ENCODE assay signal across 13 cellular contexts in genomic region chr10:28054211-28054888, GRCh38. TPM values are rescaled to one million over a fixed set of nuclear protein-coding genes. Genes with fewer than 3 reads are reported as not detected.
A peak's percentile ranks its signal among the peaks of the same experiment; 100 is the strongest.
DNase-seq lines count a peak whose midpoint lies in the region; ATAC-seq and TF ChIP-seq lines count a peak whose summit lies in the region.
"Had no signal": no experiment of that assay in that cellular context is flagged by ENCODE, and none has a peak within 500 bp of the region (broad histone marks: within the 10 kb centered on the region; RNA-seq: fewer than 3 reads in every experiment).

No MANE protein-coding gene starts in this region.

- TSS peak; percentile 88 for BruUV-seq in HCT116 (replicated peaks; lab: Mats Ljungman, UMichigan)

- H3K9ac ChIP-seq in HCT116 (ENCODE audit: low read length) (peak overlapping the region; percentile 30), colonic mucosa (ENCODE audit: low read depth in 2 of 2, low read length in 2 of 2) (no peak overlapping the region)

- H3K27me3 ChIP-seq in HCT116 (ENCODE audit: insufficient read depth, low read length) (no peaks in the 10 kb centered on the region), colonic mucosa (no peaks in the 10 kb centered on the region), Peyer's patch (no peaks in the 10 kb centered on the region)
- H3K27me3 ChIP-seq: body of pancreas, heart right ventricle had no signal

- TF ChIP-seq CTCF in HCT116 (IDR thresholded peaks at IDR 0.05 in 2 of 3, conservative IDR thresholded peaks at IDR 0.05 in 1 of 3; ENCODE audit: borderline replicate concordance in 1 of 3, insufficient read depth in 1 of 3, low read depth in 2 of 3, low read length in 2 of 3) (no peak), colonic mucosa (IDR thresholded peaks at IDR 0.05) (no peak), Peyer's patch (IDR thresholded peaks at IDR 0.05) (no peak)

- TF ChIP-seq POLR2A in HCT116 (IDR thresholded peaks at IDR 0.05; ENCODE audit: borderline replicate concordance, extremely low read depth, insufficient read depth, insufficient read length): no peak
- TF ChIP-seq POLR2A in Peyer's patch (IDR thresholded peaks at IDR 0.05): no peak

- peak overlapping the region; percentile 61 for H3K4me2 ChIP-seq in HCT116 (ENCODE audit: low read length)

- RAD21 ChIA-PET in HCT116 (lab: Charles Lee; ENCODE audit: low non-redundant PET in 1 of 2, low total read pairs in 2 of 2, uncharacterized antibody in 2 of 2, unreplicated experiment in 2 of 2): no interaction called here

- H3K9me3 ChIP-seq in HCT116 (ENCODE audit: control insufficient read depth in 1 of 2, insufficient read depth in 1 of 2, low read depth in 1 of 2, low read length in 2 of 2) (no peaks in the 10 kb centered on the region), colonic mucosa (no peaks in the 10 kb centered on the region), Peyer's patch (no peaks in the 10 kb centered on the region)
- H3K9me3 ChIP-seq: body of pancreas, heart right ventricle, mucosa of descending colon had no signal

- peak; percentile 69 for ATAC-seq in HCT116
- ATAC-seq: body of pancreas, heart right ventricle, mucosa of descending colon had no signal

- peak overlapping the region; percentile 98 for H3K27ac ChIP-seq in HCT116 (ENCODE audit: low read depth, low read length)
- no peak overlapping the region for H3K27ac ChIP-seq in colonic mucosa
- peak overlapping the region in 1 of 4 donors; percentile 30 for H3K27ac ChIP-seq in Peyer's patch
- H3K27ac ChIP-seq: body of pancreas, heart right ventricle had no signal

- intact Hi-C loops in HCT116 (cut with micrococcal nuclease) (loop anchor here (10.0 kb wide), 1 partner anchor 120 kb away; no protein-coding TSS in a partner anchor), colonic mucosa (cut with DNase I) (no loop called here)

- CTCF ChIA-PET in HCT116 (lab: Charles Lee): interaction anchor here (1.0 to 1.4 kb wide), 2 partner anchors 125 kb away, joined by 3 to 5 read pairs; no protein-coding TSS in a partner anchor

- H3K36me3 ChIP-seq in HCT116 (ENCODE audit: control insufficient read depth in 1 of 2, insufficient read depth in 2 of 2, low read length in 2 of 2) (peaks cover 14 to 25% of the 10 kb centered on the region in 2 experiments), colonic mucosa (no peaks in the 10 kb centered on the region), Peyer's patch (peaks cover 0 to 5% (median 3%) of the 10 kb centered on the region in 3 donors)

- H3K4me3 ChIP-seq in HCT116 (replicated peaks in 1 of 2; ENCODE audit: low read depth in 1 of 2, low read length in 2 of 2) (no peak overlapping the region; a peak in 1 of 4 replicates), colonic mucosa (no peak overlapping the region), Peyer's patch (no peak overlapping the region)
- H3K4me3 ChIP-seq: body of pancreas, heart right ventricle, mucosa of descending colon had no signal

- H4K20me1 ChIP-seq in HCT116 (ENCODE audit: insufficient read depth): no peaks in the 10 kb centered on the region

- no peaks in the 10 kb centered on the region for H3K79me2 ChIP-seq in HCT116 (ENCODE audit: insufficient read depth, low read length)

- no peaks in the 10 kb centered on the region for H3K9me2 ChIP-seq in HCT116 (ENCODE audit: insufficient read depth)

- in situ Hi-C loops in KBM-7 (cut with MboI; ENCODE audit: low pct_unique_long_range_greater_than_20kb, low sequenced_read_pairs): no loop called here

- H2AFZ ChIP-seq in HCT116 (ENCODE audit: low read depth, low read length, poor library complexity, severe bottlenecking): no peak overlapping the region

- DNase-seq in HCT116 (ENCODE audit: low read depth, low spot score) (peak; percentile 42), amniotic epithelial cell (ENCODE audit: low read depth) (peak; percentile 96), foreskin melanocyte (peak; percentile 58), stromal cell of bone marrow (ENCODE audit: low read depth) (peak; percentile 83), colonic mucosa (no peak), KBM-7 (no peak), SW480 (ENCODE audit: low spot score) (no peak), Peyer's patch (no peak)
- DNase-seq: body of pancreas, heart right ventricle, mucosa of descending colon, substantia nigra, T-helper 1 cell had no signal

- H3K4me1 ChIP-seq in HCT116 (ENCODE audit: control insufficient read depth in 1 of 2, insufficient read depth in 2 of 2, low read length in 2 of 2) (peaks cover 37 to 49% of the 10 kb centered on the region in 2 experiments), colonic mucosa (no peaks in the 10 kb centered on the region), Peyer's patch (no peaks in the 10 kb centered on the region)
- H3K4me1 ChIP-seq: body of pancreas, heart right ventricle had no signal

- no peak for TF ChIP-seq RAD21 in HCT116 (IDR thresholded peaks at IDR 0.05; ENCODE audit: low read depth)

- POLR2A ChIA-PET in HCT116 (lab: Charles Lee): no interaction called here

TF ChIP-seq in HCT116, 20 proteins besides CTCF, POLR2A, EP300 and RAD21 (continues in another document):
- TF ChIP-seq, protein P1, sequence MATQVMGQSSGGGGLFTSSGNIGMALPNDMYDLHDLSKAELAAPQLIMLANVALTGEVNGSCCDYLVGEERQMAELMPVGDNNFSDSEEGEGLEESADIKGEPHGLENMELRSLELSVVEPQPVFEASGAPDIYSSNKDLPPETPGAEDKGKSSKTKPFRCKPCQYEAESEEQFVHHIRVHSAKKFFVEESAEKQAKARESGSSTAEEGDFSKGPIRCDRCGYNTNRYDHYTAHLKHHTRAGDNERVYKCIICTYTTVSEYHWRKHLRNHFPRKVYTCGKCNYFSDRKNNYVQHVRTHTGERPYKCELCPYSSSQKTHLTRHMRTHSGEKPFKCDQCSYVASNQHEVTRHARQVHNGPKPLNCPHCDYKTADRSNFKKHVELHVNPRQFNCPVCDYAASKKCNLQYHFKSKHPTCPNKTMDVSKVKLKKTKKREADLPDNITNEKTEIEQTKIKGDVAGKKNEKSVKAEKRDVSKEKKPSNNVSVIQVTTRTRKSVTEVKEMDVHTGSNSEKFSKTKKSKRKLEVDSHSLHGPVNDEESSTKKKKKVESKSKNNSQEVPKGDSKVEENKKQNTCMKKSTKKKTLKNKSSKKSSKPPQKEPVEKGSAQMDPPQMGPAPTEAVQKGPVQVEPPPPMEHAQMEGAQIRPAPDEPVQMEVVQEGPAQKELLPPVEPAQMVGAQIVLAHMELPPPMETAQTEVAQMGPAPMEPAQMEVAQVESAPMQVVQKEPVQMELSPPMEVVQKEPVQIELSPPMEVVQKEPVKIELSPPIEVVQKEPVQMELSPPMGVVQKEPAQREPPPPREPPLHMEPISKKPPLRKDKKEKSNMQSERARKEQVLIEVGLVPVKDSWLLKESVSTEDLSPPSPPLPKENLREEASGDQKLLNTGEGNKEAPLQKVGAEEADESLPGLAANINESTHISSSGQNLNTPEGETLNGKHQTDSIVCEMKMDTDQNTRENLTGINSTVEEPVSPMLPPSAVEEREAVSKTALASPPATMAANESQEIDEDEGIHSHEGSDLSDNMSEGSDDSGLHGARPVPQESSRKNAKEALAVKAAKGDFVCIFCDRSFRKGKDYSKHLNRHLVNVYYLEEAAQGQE (IDR thresholded peaks at IDR 0.05; ENCODE audit: low read depth): no peak
- TF ChIP-seq CEBPB (IDR thresholded peaks at IDR 0.05; ENCODE audit: low read depth) (peak; percentile 84), ELF1 (IDR thresholded peaks at IDR 0.05; ENCODE audit: borderline replicate concordance, low read depth) (no peak; the same call in 1 of the 2 replicates), EGR1 (IDR thresholded peaks at IDR 0.05; ENCODE audit: low read depth) (no peak), EZH2phosphoT487 (IDR thresholded peaks at IDR 0.05; ENCODE audit: borderline replicate concordance) (no peak), SIN3A (IDR thresholded peaks at IDR 0.05; ENCODE audit: low read depth) (no peak; the same call in 1 of the 2 replicates), CBX3 (IDR thresholded peaks at IDR 0.05; ENCODE audit: low read depth) (peak; percentile 34), ATF3 (IDR thresholded peaks at IDR 0.05) (no peak), MAX (IDR thresholded peaks at IDR 0.05) (no peak), SP1 (IDR thresholded peaks at IDR 0.05; ENCODE audit: low read depth) (peak; percentile 69), EZH2 (IDR thresholded peaks at IDR 0.05) (no peak), TCF7L2 (IDR thresholded peaks at IDR 0.05; ENCODE audit: borderline replicate concordance, extremely low read depth, insufficient read depth, insufficient read length) (no peak), POLR2AphosphoS5 (IDR thresholded peaks at IDR 0.05; ENCODE audit: low read depth, low read length) (no peak), YY1 (IDR thresholded peaks at IDR 0.05; ENCODE audit: extremely low read depth, insufficient replicate concordance, low read depth, low read length) (no peak), JUND (IDR thresholded peaks at IDR 0.05) (peak; percentile 80), FOSL1 (IDR thresholded peaks at IDR 0.05; ENCODE audit: low read depth) (peak; percentile 84), ZNF274 (IDR thresholded peaks at IDR 0.05; ENCODE audit: low read depth, low read length) (no peak)
- TF ChIP-seq, protein P2, sequence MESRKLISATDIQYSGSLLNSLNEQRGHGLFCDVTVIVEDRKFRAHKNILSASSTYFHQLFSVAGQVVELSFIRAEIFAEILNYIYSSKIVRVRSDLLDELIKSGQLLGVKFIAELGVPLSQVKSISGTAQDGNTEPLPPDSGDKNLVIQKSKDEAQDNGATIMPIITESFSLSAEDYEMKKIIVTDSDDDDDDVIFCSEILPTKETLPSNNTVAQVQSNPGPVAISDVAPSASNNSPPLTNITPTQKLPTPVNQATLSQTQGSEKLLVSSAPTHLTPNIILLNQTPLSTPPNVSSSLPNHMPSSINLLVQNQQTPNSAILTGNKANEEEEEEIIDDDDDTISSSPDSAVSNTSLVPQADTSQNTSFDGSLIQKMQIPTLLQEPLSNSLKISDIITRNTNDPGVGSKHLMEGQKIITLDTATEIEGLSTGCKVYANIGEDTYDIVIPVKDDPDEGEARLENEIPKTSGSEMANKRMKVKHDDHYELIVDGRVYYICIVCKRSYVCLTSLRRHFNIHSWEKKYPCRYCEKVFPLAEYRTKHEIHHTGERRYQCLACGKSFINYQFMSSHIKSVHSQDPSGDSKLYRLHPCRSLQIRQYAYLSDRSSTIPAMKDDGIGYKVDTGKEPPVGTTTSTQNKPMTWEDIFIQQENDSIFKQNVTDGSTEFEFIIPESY (IDR thresholded peaks at IDR 0.05; ENCODE audit: extremely low read depth, insufficient replicate concordance, low read length): no peak

RNA-seq across cellular contexts. Expression of gene ODAD2, which starts 55.5 kb away (rescaled TPM):
- total RNA-seq in HCT116 (2021; ENCODE audit: unreplicated experiment) (20.4 TPM), colonic mucosa (under 1 TPM in 1 of 2 donors, not detected in 1; 0.61 TPM), Peyer's patch (not detected)
- polyA plus RNA-seq in HCT116 (2012): 8.5 and 12.6 TPM in 2 replicates
- polyA plus RNA-seq: heart right ventricle had no signal

Comparison
In these comparisons a context has a peak if more than half of its experiments do, and no peak if none do; other contexts are left out.
1. DNase-seq: peak in HCT116 (single experiment), amniotic epithelial cell (single experiment), foreskin melanocyte (single experiment) and stromal cell of bone marrow (single experiment); none in colonic mucosa (single experiment), KBM-7 (single experiment), SW480 (single experiment) and Peyer's patch (0 of 3).
2. RNA of gene ODAD2, which starts 55.5 kb away (total RNA-seq): 20.4 TPM in HCT116 (single experiment); 0.61 TPM in colonic mucosa and not detected in Peyer's patch; every median in the first group is over 10 times any median in the second.